In genomic region chr16:77885596-77886295, GRCh38 we compare ENCODE assay signal across 18 cellular contexts.
DNase-seq lines count a peak whose midpoint lies in the region; ATAC-seq and TF ChIP-seq lines count a peak whose summit lies in the region.
"Had no signal": no experiment of that assay in that cellular context is flagged by ENCODE, and none has a peak within 500 bp of the region (broad histone marks: within the 10 kb centered on the region; RNA-seq: fewer than 3 reads in every experiment).

No MANE protein-coding gene starts in this region.

- no peak overlapping the region for H4K8ac ChIP-seq in neuronal stem cell (ENCODE audit: low read depth, low read length)

- no peaks in the 10 kb centered on the region for H3K27me3 ChIP-seq in left lung
- H3K27me3 ChIP-seq in hepatocyte = no peaks in the 10 kb centered on the region
- no peaks in the 10 kb centered on the region for H3K27me3 ChIP-seq in neuronal stem cell (ENCODE audit: control insufficient read depth in 3 of 3, insufficient read depth in 3 of 3, low read depth in 1 of 3, low read length in 3 of 3)

- H4K20me1 ChIP-seq in hepatocyte (ENCODE audit: insufficient read depth, poor library complexity, severe bottlenecking) = no peaks in the 10 kb centered on the region

- no peak overlapping the region for H3K4ac ChIP-seq in neuronal stem cell (ENCODE audit: low read length)

- H3K14ac ChIP-seq in neuronal stem cell (ENCODE audit: low read length) = no peak overlapping the region

- H2AK5ac ChIP-seq in neuronal stem cell (ENCODE audit: low read depth, low read length) = no peak overlapping the region

- no peaks in the 10 kb centered on the region for H3K4me1 ChIP-seq in left lung
- no peaks in the 10 kb centered on the region for H3K4me1 ChIP-seq in hepatocyte (ENCODE audit: insufficient read depth)
- peaks cover 1 to 2% of the 10 kb centered on the region in 2 donors for H3K4me1 ChIP-seq in neuronal stem cell (ENCODE audit: control insufficient read depth in 2 of 2, insufficient read depth in 1 of 2, low read depth in 1 of 2, low read length in 2 of 2)

- no peaks in the 10 kb centered on the region for H3K79me1 ChIP-seq in neuronal stem cell (ENCODE audit: low read depth, low read length)

- H3K9me2 ChIP-seq in hepatocyte (replicated peaks; ENCODE audit: insufficient read depth) = no peaks in the 10 kb centered on the region

- no peak overlapping the region for H4K91ac ChIP-seq in neuronal stem cell (ENCODE audit: low read depth, low read length, poor library complexity)

- H3K4me3 ChIP-seq in AG10803 (ENCODE audit: low read length) (no peak overlapping the region), left lung (no peak overlapping the region), hepatocyte (no peak overlapping the region), neuronal stem cell (ENCODE audit: low read length in 2 of 2) (no peak overlapping the region)

- H3K9ac ChIP-seq in neuronal stem cell (ENCODE audit: low read depth, low read length, poor library complexity) = no peak overlapping the region

- no peak overlapping the region for H2BK15ac ChIP-seq in neuronal stem cell (ENCODE audit: low read length)

- intact Hi-C loops in left lung (cut with DNase I) = loop anchor here in 1 of 2 donors (10.0 kb wide), 1 partner anchor 59 kb away; no protein-coding TSS in a partner anchor

- DNase-seq in AG10803 (ENCODE audit: low read depth) (peak; percentile 64), astrocyte of the hippocampus (ENCODE audit: low read depth, low spot score) (peak; percentile 68), fibroblast of gingiva (ENCODE audit: low read depth) (peak; percentile 40), iris pigment epithelial cell (ENCODE audit: low read depth) (peak; percentile 82), left lung (no peak), hepatocyte (ENCODE audit: low spot score) (no peak), neuronal stem cell (ENCODE audit: low spot score) (no peak), NCI-H146 (lab: John Stamatoyannopoulos, UW) (no peak)
- DNase-seq: 8988T; AML-193; C1 segment of cervical spinal cord; CD8-positive, alpha-beta T cell; Kasumi-1; NCI-H1417; NCI-H187; NCI-H2107; NCI-H69; SIG-M5 had no signal

- ATAC-seq in left lung = no peak
- ATAC-seq: CD8-positive, alpha-beta T cell had no signal

- no peak overlapping the region for H2BK120ac ChIP-seq in neuronal stem cell (ENCODE audit: low read depth, low read length)

- H3K36me3 ChIP-seq in left lung = no peaks in the 10 kb centered on the region
- H3K36me3 ChIP-seq in hepatocyte (replicated peaks; ENCODE audit: insufficient read depth, low read depth) = no peaks in the 10 kb centered on the region
- H3K36me3 ChIP-seq in neuronal stem cell (replicated peaks in 1 of 2; ENCODE audit: control insufficient read depth in 2 of 2, insufficient read depth in 2 of 2, low read length in 2 of 2) = peaks cover 0 to 2% of the 10 kb centered on the region in 2 donors

- TF ChIP-seq CTCF in AG10803 (conservative IDR thresholded peaks at IDR 0.05; ENCODE audit: low read length) (no peak), left lung (IDR thresholded peaks at IDR 0.05) (no peak), hepatocyte (IDR thresholded peaks at IDR 0.05; ENCODE audit: poor library complexity) (no peak)

- no peak overlapping the region for H3K4me2 ChIP-seq in hepatocyte
- no peak overlapping the region for H3K4me2 ChIP-seq in neuronal stem cell (ENCODE audit: insufficient read depth, low read length, poor library complexity, severe bottlenecking)

- H3K18ac ChIP-seq in neuronal stem cell (ENCODE audit: low read length) = no peak overlapping the region

- H2BK12ac ChIP-seq in neuronal stem cell (ENCODE audit: low read length) = no peak overlapping the region

- no peak overlapping the region for H3K27ac ChIP-seq in left lung
- H3K27ac ChIP-seq in hepatocyte = no peak overlapping the region
- no peak overlapping the region for H3K27ac ChIP-seq in neuronal stem cell (replicated peaks; ENCODE audit: low read length)

- H2BK5ac ChIP-seq in neuronal stem cell (ENCODE audit: low read length) = no peak overlapping the region

- H2AFZ ChIP-seq in hepatocyte (no peak overlapping the region), neuronal stem cell (ENCODE audit: low read length) (no peak overlapping the region)

- no peaks in the 10 kb centered on the region for H3K79me2 ChIP-seq in hepatocyte

- WGBS in hepatocyte (ENCODE audit: low lambda C conversion rate, missing lambda C conversion rate) = 87% methylated on average over 6 of the region's 6 CpGs
- WGBS in neuronal stem cell (ENCODE audit: extremely low coverage in 2 of 2, insufficient read length in 2 of 2, insufficient replicate concordance in 1 of 2), 2 donors = no CpG with 5 or more reads among the region's 6 CpGs

- H3K23ac ChIP-seq in neuronal stem cell (ENCODE audit: low read depth, low read length, poor library complexity) = no peak overlapping the region

- H3K9me3 ChIP-seq in left lung (no peaks in the 10 kb centered on the region), hepatocyte (ENCODE audit: low read depth) (no peaks in the 10 kb centered on the region), neuronal stem cell (replicated peaks in 1 of 2; ENCODE audit: control insufficient read depth in 2 of 2, insufficient read depth in 1 of 2, low read depth in 1 of 2, low read length in 2 of 2) (no peaks in the 10 kb centered on the region)

Comparison
In these comparisons a context has a peak if more than half of its experiments do, and no peak if none do; other contexts are left out.
1. DNase-seq: peak in AG10803 (single experiment), astrocyte of the hippocampus (single experiment), fibroblast of gingiva (single experiment) and iris pigment epithelial cell (single experiment); none in left lung (0 of 2), hepatocyte (single experiment), neuronal stem cell (single experiment) and NCI-H146 (single experiment).